Comparison of ENCODE assay signal across 1 cellular context in the genomic region with DNA sequence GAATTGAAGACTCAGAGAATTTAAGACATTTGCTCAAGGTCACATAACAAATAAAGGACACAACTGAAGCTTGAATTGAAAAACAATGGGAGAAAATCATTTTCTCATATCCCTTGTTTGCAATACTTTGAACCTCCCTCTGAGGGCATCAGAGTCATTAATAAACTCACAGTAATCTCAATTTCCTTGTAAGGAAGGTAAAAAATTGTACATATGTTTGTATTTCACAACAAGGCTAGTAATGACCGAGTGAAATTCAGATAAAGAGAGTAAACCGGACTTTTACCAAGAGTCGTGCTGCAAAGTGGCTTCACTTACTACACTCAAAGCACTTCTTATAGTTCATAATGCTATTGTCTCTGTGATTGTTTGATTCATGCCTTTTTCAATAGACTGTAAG.
TF ChIP-seq lines count a peak whose summit lies in the region.

No MANE protein-coding gene starts in this region.

TF ChIP-seq in Ishikawa, 13 proteins besides CTCF, POLR2A, EP300 and RAD21 (continued from another document):
- no peak for TF ChIP-seq TEAD4 (IDR thresholded peaks at IDR 0.05)
- no peak for TF ChIP-seq TCF12 (IDR thresholded peaks at IDR 0.05; ENCODE audit: low read depth)
- TF ChIP-seq CREB1 (IDR thresholded peaks at IDR 0.05; ENCODE audit: low read depth): no peak
- no peak for TF ChIP-seq FOXM1 (IDR thresholded peaks at IDR 0.05; ENCODE audit: borderline replicate concordance, low read depth)
- TF ChIP-seq, protein P1, sequence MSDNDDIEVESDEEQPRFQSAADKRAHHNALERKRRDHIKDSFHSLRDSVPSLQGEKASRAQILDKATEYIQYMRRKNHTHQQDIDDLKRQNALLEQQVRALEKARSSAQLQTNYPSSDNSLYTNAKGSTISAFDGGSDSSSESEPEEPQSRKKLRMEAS (IDR thresholded peaks at IDR 0.05): no peak
